Comparison of ENCODE assay signal across 9 cellular contexts in the genomic region with DNA sequence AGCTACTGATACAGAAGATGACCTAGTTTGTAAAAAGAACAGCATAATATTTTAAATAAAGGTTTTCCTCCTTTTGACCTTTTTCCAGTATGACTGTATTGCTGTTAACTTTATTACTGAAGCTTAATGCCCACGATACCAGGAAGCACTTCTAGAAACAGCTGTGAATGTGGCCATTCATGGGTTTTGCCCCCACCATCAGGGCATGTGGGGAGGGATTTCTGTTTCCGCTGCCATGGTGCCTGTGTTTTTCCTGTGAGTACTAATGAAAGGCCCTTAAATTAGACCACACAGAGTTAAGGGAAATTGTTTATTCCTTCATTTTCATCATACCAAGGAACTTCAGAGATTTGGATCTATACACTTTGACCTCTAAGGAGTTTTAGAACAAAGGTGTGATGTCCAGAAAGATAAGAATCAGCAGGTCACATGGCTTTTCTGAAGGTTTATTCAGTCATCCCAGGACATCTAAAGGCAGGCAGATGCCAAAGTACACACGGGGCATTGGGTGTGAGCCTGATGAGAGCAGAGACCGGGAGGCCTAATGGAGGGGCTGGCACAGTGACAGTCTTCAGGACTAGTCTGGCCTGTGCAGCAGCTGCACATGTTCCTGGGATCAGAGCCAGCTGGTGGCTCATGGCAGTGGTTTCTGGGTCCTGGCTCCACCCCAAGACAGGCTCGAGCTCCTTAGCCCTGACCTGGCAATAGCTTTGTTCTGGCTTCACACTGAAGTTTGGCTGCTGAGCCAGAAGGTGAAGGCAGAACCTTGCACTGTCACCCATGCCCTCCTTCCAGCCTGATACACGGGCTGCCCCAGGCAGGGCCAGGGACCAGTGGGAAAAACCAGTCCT.
DNase-seq lines count a peak whose midpoint lies in the region; ATAC-seq, FAIRE-seq and TF ChIP-seq lines count a peak whose summit lies in the region.
"Had no signal": no experiment of that assay in that cellular context is flagged by ENCODE, and none has a peak within 500 bp of the region (broad histone marks: within the 10 kb centered on the region; RNA-seq: fewer than 3 reads in every experiment).

No MANE protein-coding gene starts in this region.

- H3K4me1 Mint-ChIP-seq in activated CD4-positive, alpha-beta T cell treated with anti-CD3 and anti-CD28 coated beads, Interleukin-2, amount 10 ng/mL, durations not matched to agents 24 days and 14 days = peaks cover 14% of the 10 kb centered on the region

- H3K36me3 ChIP-seq in duodenal mucosa (ENCODE audit: control insufficient read depth in 1 of 2, insufficient read depth in 2 of 2, low read length in 2 of 2) (no peaks in the 10 kb centered on the region), lung (ENCODE audit: control insufficient read depth in 2 of 2, insufficient read depth in 2 of 2, low read length in 2 of 2) (no peaks in the 10 kb centered on the region), upper lobe of right lung (no peaks in the 10 kb centered on the region)

- H3K4me3 Mint-ChIP-seq in activated CD4-positive, alpha-beta T cell treated with anti-CD3 and anti-CD28 coated beads, Interleukin-2, amount 10 ng/mL, durations not matched to agents 24 days and 14 days = no peak overlapping the region
- H3K4me3 Mint-ChIP-seq: stimulated activated naive CD8-positive, alpha-beta T cell treated with anti-CD3 and anti-CD28 coated beads, Interleukin-15, Interleukin-2, amounts not matched to agents 100 ng/mL and 50 ng/mL, for 24 hours had no signal

- no peaks in the 10 kb centered on the region for H3K9me3 ChIP-seq in duodenal mucosa (ENCODE audit: control insufficient read depth in 1 of 2, low read length in 2 of 2)
- peaks cover 0 to 1% of the 10 kb centered on the region in 2 donors for H3K9me3 ChIP-seq in lung (ENCODE audit: control insufficient read depth in 2 of 2, insufficient read depth in 1 of 2, low read length in 1 of 2)
- H3K9me3 ChIP-seq in upper lobe of right lung = no peaks in the 10 kb centered on the region

- H3K27ac Mint-ChIP-seq in activated CD4-positive, alpha-beta T cell treated with anti-CD3 and anti-CD28 coated beads, Interleukin-2, amount 10 ng/mL, durations not matched to agents 24 days and 14 days = no peak overlapping the region
- H3K27ac Mint-ChIP-seq: stimulated activated naive CD8-positive, alpha-beta T cell treated with anti-CD3 and anti-CD28 coated beads, Interleukin-15, Interleukin-2, amounts not matched to agents 100 ng/mL and 50 ng/mL, for 24 hours had no signal

- no peak for TF ChIP-seq CTCF in HFF-Myc (IDR thresholded peaks at IDR 0.05; ENCODE audit: low read depth, low read length, missing control alignments)
- TF ChIP-seq CTCF in lung (IDR thresholded peaks at IDR 0.05; ENCODE audit: control extremely low read depth, extremely low read depth) = no peak
- no peak for TF ChIP-seq CTCF in upper lobe of right lung (IDR thresholded peaks at IDR 0.05)

- H3K9me3 Mint-ChIP-seq in activated CD4-positive, alpha-beta T cell treated with anti-CD3 and anti-CD28 coated beads, Interleukin-2, amount 10 ng/mL, durations not matched to agents 24 days and 14 days = no peaks in the 10 kb centered on the region

- no peaks in the 10 kb centered on the region for H3K27me3 ChIP-seq in duodenal mucosa (ENCODE audit: control insufficient read depth in 1 of 2, insufficient read depth in 2 of 2, low read length in 2 of 2)
- no peaks in the 10 kb centered on the region for H3K27me3 ChIP-seq in lung (ENCODE audit: control insufficient read depth, insufficient read depth)
- H3K27me3 ChIP-seq in upper lobe of right lung = no peaks in the 10 kb centered on the region

- H3K4me3 ChIP-seq in HFF-Myc (replicated peaks; ENCODE audit: low read depth, low read length) (no peak overlapping the region), duodenal mucosa (ENCODE audit: low read depth in 1 of 2, low read length in 2 of 2) (peak overlapping the region; percentile 13 to 36), lung (no peak overlapping the region), upper lobe of right lung (no peak overlapping the region)

- peak overlapping the region; percentile 76 for H3K27ac ChIP-seq in duodenal mucosa (ENCODE audit: low read depth, low read length)
- peak overlapping the region; percentile 83 to 95 for H3K27ac ChIP-seq in lung (ENCODE audit: low read depth in 1 of 2, low read length in 1 of 2)
- peak overlapping the region; percentile 58 for H3K27ac ChIP-seq in upper lobe of right lung

- peaks cover 40 to 51% of the 10 kb centered on the region in 2 donors for H3K4me1 ChIP-seq in duodenal mucosa (ENCODE audit: control insufficient read depth in 1 of 2, insufficient read depth in 2 of 2, low read length in 2 of 2)
- H3K4me1 ChIP-seq in lung (ENCODE audit: control insufficient read depth in 2 of 2, insufficient read depth in 2 of 2, low read length in 2 of 2) = peaks cover 16 to 27% of the 10 kb centered on the region in 2 donors
- H3K4me1 ChIP-seq in upper lobe of right lung = peaks cover 40% of the 10 kb centered on the region

- no peaks in the 10 kb centered on the region for H3K27me3 Mint-ChIP-seq in activated CD4-positive, alpha-beta T cell treated with anti-CD3 and anti-CD28 coated beads, Interleukin-2, amount 10 ng/mL, durations not matched to agents 24 days and 14 days
- H3K27me3 Mint-ChIP-seq: stimulated activated naive CD8-positive, alpha-beta T cell treated with anti-CD3 and anti-CD28 coated beads, Interleukin-15, Interleukin-2, amounts not matched to agents 100 ng/mL and 50 ng/mL, for 24 hours had no signal

- FAIRE-seq in GM19239 (lab: Jason Lieb, UNC) = no peak

- H3K36me3 Mint-ChIP-seq in activated CD4-positive, alpha-beta T cell treated with anti-CD3 and anti-CD28 coated beads, Interleukin-2, amount 10 ng/mL, durations not matched to agents 24 days and 14 days (ENCODE audit: low read depth) = no peaks in the 10 kb centered on the region

- WGBS in lung, 2 donors = 17 to 21% methylated on average over 6 of the region's 6 CpGs

- DNase-seq in HFF-Myc (ENCODE audit: extremely low read depth, low read depth) = peak; percentile 96
- DNase-seq in OCI-M1 (lab: John Stamatoyannopoulos, UW) = peak; percentile 33
- DNase-seq in lung (ENCODE audit: low spot score) = peak; percentile 93
- peak; percentile 92 for DNase-seq in upper lobe of right lung
- no peak for DNase-seq in GM19239 (ENCODE audit: insufficient read length, low spot score)
- no peak for DNase-seq in activated CD4-positive, alpha-beta T cell treated with anti-CD3 and anti-CD28 coated beads, Interleukin-2, amount 10 ng/mL, durations not matched to agents 24 days and 14 days

- H3K9ac ChIP-seq in duodenal mucosa (ENCODE audit: low read depth in 1 of 2, low read length in 2 of 2) = peak overlapping the region; percentile 16 to 35

- ATAC-seq in lung (ENCODE audit: insufficient read depth, low FRiP score) = peak; percentile 86
- peak; percentile 92 for ATAC-seq in upper lobe of right lung
- ATAC-seq in HG03354 (IDR thresholded peaks at IDR 0.05; ENCODE audit: poor library complexity, severe bottlenecking, unreplicated experiment) = no peak

- intact Hi-C loops in upper lobe of right lung (cut with DNase I) = loop anchor here (5.0 kb wide), 1 partner anchor 80 kb away; no protein-coding TSS in a partner anchor
- intact Hi-C loops in activated CD4-positive, alpha-beta T cell treated with anti-CD3 and anti-CD28 coated beads, Interleukin-2, amount 10 ng/mL, durations not matched to agents 24 days and 14 days (cut with micrococcal nuclease) = loop anchor here (2.0 to 10.0 kb wide), 3 partner anchors 197 to 1277 kb away; no protein-coding TSS in a partner anchor

Comparison
In these comparisons a context has a peak if more than half of its experiments do, and no peak if none do; other contexts are left out.
1. DNase-seq: peak in HFF-Myc (single experiment), OCI-M1 (single experiment), lung (single experiment) and upper lobe of right lung (single experiment); none in GM19239 (single experiment) and activated CD4-positive, alpha-beta T cell treated with anti-CD3 and anti-CD28 coated beads, Interleukin-2, amount 10 ng/mL, durations not matched to agents 24 days and 14 days (single experiment).
2. H3K4me3 ChIP-seq: peak in duodenal mucosa (2 of 2); none in HFF-Myc (single experiment), lung (single experiment) and upper lobe of right lung (single experiment).
3. Peak in every context shown above with its lines, with median percentiles within 50 percentile points of each other: H3K27ac ChIP-seq.